ENCODE assay signal across 1 cellular context in genomic region chr1:100895540-100896480, GRCh38.
TF ChIP-seq lines count a peak whose summit lies in the region.

Gene SLC30A7, plus strand, starts transcription at chr1:100896090. Its CDS starts 173 bp downstream, at chr1:100896263.

TF ChIP-seq in HEK293, 187 proteins besides CTCF, POLR2A, EP300 and RAD21 (continued from another document):
- TF ChIP-seq IKZF3 (tag by site-specific recombination; IDR thresholded peaks at IDR 0.05) = peak; percentile 97
- TF ChIP-seq ZNF658 (tag by site-specific recombination; IDR thresholded peaks at IDR 0.05) = no peak
- TF ChIP-seq ZBTB20 (tag by site-specific recombination; IDR thresholded peaks at IDR 0.05) = peak; percentile 99
- no peak for TF ChIP-seq ZNF248 (tag by site-specific recombination; IDR thresholded peaks at IDR 0.05)
- peak; percentile 97 for TF ChIP-seq HIC1 (tag by site-specific recombination; IDR thresholded peaks at IDR 0.05)
- TF ChIP-seq PRDM1 (tag by site-specific recombination; IDR thresholded peaks at IDR 0.05) = peak; percentile 9; the same call in 1 of the 2 replicates
- no peak for TF ChIP-seq ZSCAN16 (tag by site-specific recombination; IDR thresholded peaks at IDR 0.05)
- no peak for TF ChIP-seq ZNF791 (tag by site-specific recombination; IDR thresholded peaks at IDR 0.05)
- TF ChIP-seq ZNF621 (tag by site-specific recombination; IDR thresholded peaks at IDR 0.05) = no peak
- no peak for TF ChIP-seq ZNF280C (tag by site-specific recombination; IDR thresholded peaks at IDR 0.05)
- peak; percentile 86 for TF ChIP-seq ZBTB26 (tag by site-specific recombination; optimal IDR thresholded peaks at IDR 0.05)
- no peak for TF ChIP-seq ZNF16 (tag by site-specific recombination; IDR thresholded peaks at IDR 0.05; ENCODE audit: low read depth)
- TF ChIP-seq ZNF610 (tag by site-specific recombination; IDR thresholded peaks at IDR 0.05; ENCODE audit: borderline replicate concordance) = peak; percentile 58; the same call in 1 of the 2 replicates
- no peak for TF ChIP-seq ZNF664 (tag by site-specific recombination; IDR thresholded peaks at IDR 0.05)
- TF ChIP-seq ZNF571 (tag by site-specific recombination; IDR thresholded peaks at IDR 0.05) = no peak
- TF ChIP-seq SCRT1 (tag by site-specific recombination; IDR thresholded peaks at IDR 0.05; ENCODE audit: borderline replicate concordance) = no peak
- TF ChIP-seq KLF7 (tag by site-specific recombination; IDR thresholded peaks at IDR 0.05; ENCODE audit: borderline replicate concordance) = no peak
- TF ChIP-seq ZNF600 (tag by site-specific recombination; IDR thresholded peaks at IDR 0.05) = peak; percentile 83
- no peak for TF ChIP-seq ZNF280D (tag by site-specific recombination; IDR thresholded peaks at IDR 0.05)
- TF ChIP-seq ZNF777 (tag by site-specific recombination; IDR thresholded peaks at IDR 0.05; ENCODE audit: borderline replicate concordance) = no peak
- peak; percentile 76 for TF ChIP-seq ZNF366 (tag by site-specific recombination; conservative IDR thresholded peaks at IDR 0.05)
- TF ChIP-seq ZXDB (tag by site-specific recombination; IDR thresholded peaks at IDR 0.05) = no peak
- no peak; the same call in 1 of the 2 replicates for TF ChIP-seq ZNF629 (tag by site-specific recombination; IDR thresholded peaks at IDR 0.05)
- TF ChIP-seq ZNF302 (tag by site-specific recombination; IDR thresholded peaks at IDR 0.05; ENCODE audit: low read depth) = no peak
